ENCODE assay signal across 20 cellular contexts in genomic region chr4:151719045-151719743, GRCh38. TPM values are rescaled to one million over a fixed set of nuclear protein-coding genes. Genes with fewer than 3 reads are reported as not detected.
DNase-seq lines count a peak whose midpoint lies in the region; ATAC-seq and TF ChIP-seq lines count a peak whose summit lies in the region.
"Had no signal": no experiment of that assay in that cellular context is flagged by ENCODE, and none has a peak within 500 bp of the region (broad histone marks: within the 10 kb centered on the region; RNA-seq: fewer than 3 reads in every experiment).

No MANE protein-coding gene starts in this region.

- H3K4me1 Mint-ChIP-seq in brain = peaks cover 64% of the 10 kb centered on the region

- peak overlapping the region; percentile 59 to 96 (median 84) for H3K27ac Mint-ChIP-seq in brain
- H3K27ac Mint-ChIP-seq: CD4-positive, alpha-beta T cell had no signal

- TF ChIP-seq CTCF in brain (conservative IDR thresholded peaks at IDR 0.05) (no peak), ascending aorta (IDR thresholded peaks at IDR 0.05) (no peak)

- intact Hi-C loops in left ventricle myocardium superior (cut with micrococcal nuclease) (no loop called here), ascending aorta (cut with DNase I) (no loop called here)

- H3K36me3 ChIP-seq in ascending aorta = no peaks in the 10 kb centered on the region
- H3K36me3 ChIP-seq: breast epithelium, prostate gland had no signal

- no peaks in the 10 kb centered on the region for H3K4me1 ChIP-seq in ascending aorta
- H3K4me1 ChIP-seq: breast epithelium, left lung, prostate gland, transverse colon had no signal

- DNase-seq in NCI-H510A treated with DMSO at 0.1 percent for 48 hours (lab: John Stamatoyannopoulos, UW) (peak; percentile 8), NCI-H510A (lab: John Stamatoyannopoulos, UW) (no peak), left ventricle myocardium superior (peak; percentile 64), substantia nigra (lab: John Stamatoyannopoulos, UW) (peak in 1 of 49 donors; percentile 5), ascending aorta (ENCODE audit: low spot score in 2 of 2) (no peak), SKM-1 (lab: John Stamatoyannopoulos, UW; ENCODE audit: unreplicated experiment) (no peak)
- DNase-seq: activated CD4-positive, alpha-beta T cell treated with anti-CD3 and anti-CD28 coated beads for 4 hours; activated CD8-positive, alpha-beta memory T cell treated with anti-CD3 and anti-CD28 coated beads, Interleukin-2, amount 50 U/mL, for 48 hours; activated naive CD4-positive, alpha-beta T cell treated with Interleukin-2 at 50 U/mL for 16 hours; CD4-positive, alpha-beta T cell; DND-41; left lung; MV-4-11; stimulated activated CD4-positive, alpha-beta T cell treated with anti-CD3 and anti-CD28 coated beads, Interleukin-12 subunit alpha, Interleukin-12 subunit beta, amount 100 ng/mL, for 4 hours; stimulated activated naive CD4-positive, alpha-beta T cell; transverse colon had no signal

- H3K9me3 ChIP-seq in ascending aorta = no peaks in the 10 kb centered on the region
- H3K9me3 ChIP-seq: breast epithelium, left lung, prostate gland, transverse colon had no signal

- H3K27ac ChIP-seq in substantia nigra (ENCODE audit: low read depth, low read length, poor library complexity, severe bottlenecking) (peak overlapping the region; percentile 14), ascending aorta (no peak overlapping the region)
- H3K27ac ChIP-seq: breast epithelium, left lung, prostate gland, transverse colon had no signal

- peaks cover 11% of the 10 kb centered on the region for H3K27me3 Mint-ChIP-seq in brain
- H3K27me3 Mint-ChIP-seq: CD4-positive, alpha-beta T cell had no signal

- H3K4me3 ChIP-seq in ascending aorta = no peak overlapping the region
- H3K4me3 ChIP-seq: breast epithelium, left lung, prostate gland, transverse colon had no signal

- H3K4me3 Mint-ChIP-seq in brain = peak overlapping the region in 4 of 5 experiments; percentile 34 to 71 (median 50)
- H3K4me3 Mint-ChIP-seq: CD4-positive, alpha-beta T cell had no signal

- no peaks in the 10 kb centered on the region for H3K36me3 Mint-ChIP-seq in brain

- H3K27me3 ChIP-seq in ascending aorta = no peaks in the 10 kb centered on the region
- H3K27me3 ChIP-seq: breast epithelium, left lung, transverse colon had no signal

- ATAC-seq in left ventricle myocardium superior = peak; percentile 92
- ATAC-seq in HG03108 (IDR thresholded peaks at IDR 0.05; ENCODE audit: unreplicated experiment) = no peak
- ATAC-seq: left lung had no signal

- no peaks in the 10 kb centered on the region for H3K9me3 Mint-ChIP-seq in brain
- H3K9me3 Mint-ChIP-seq: CD4-positive, alpha-beta T cell had no signal

RNA-seq across cellular contexts. Expression of gene GATB, which starts 41.6 kb away (rescaled TPM):
- 27.1 TPM for polyA plus RNA-seq in brain (ENCODE audit: insufficient read depth, low read depth, low replicate concordance)
- total RNA-seq in left ventricle myocardium superior (142 TPM), ascending aorta (16.7 TPM)

Comparison
In these comparisons a context has a peak if more than half of its experiments do, and no peak if none do; other contexts are left out.
1. DNase-seq: peak in NCI-H510A treated with DMSO at 0.1 percent for 48 hours (single experiment) and left ventricle myocardium superior (single experiment); none in NCI-H510A (single experiment), ascending aorta (0 of 2) and SKM-1 (single experiment).